15 cellular contexts compared by ENCODE assay signal in genomic region chr21:35015435-35016024, GRCh38. TPM values are rescaled to one million over a fixed set of nuclear protein-coding genes. Genes with fewer than 3 reads are reported as not detected.
DNase-seq lines count a peak whose midpoint lies in the region; ATAC-seq and TF ChIP-seq lines count a peak whose summit lies in the region.
"Had no signal": no experiment of that assay in that cellular context is flagged by ENCODE, and none has a peak within 500 bp of the region (broad histone marks: within the 10 kb centered on the region; RNA-seq: fewer than 3 reads in every experiment).

No MANE protein-coding gene starts in this region.

- no peak overlapping the region for H3K4me3 Mint-ChIP-seq in activated T-cell treated with anti-CD3 and anti-CD28 coated beads, Interleukin-2, amount 50 U/mL, for 24 hours
- H3K4me3 Mint-ChIP-seq in activated naive CD8-positive, alpha-beta T cell treated with anti-CD3 and anti-CD28 coated beads, Interleukin-2, amount 10 ng/mL, durations not matched to agents 7 days and 5 days = no peak overlapping the region

- H3K9me3 ChIP-seq in Loucy (ENCODE audit: insufficient read depth, low read depth, low read length) = no peaks in the 10 kb centered on the region
- H3K9me3 ChIP-seq: esophagus squamous epithelium, spleen had no signal

- no peaks in the 10 kb centered on the region for H3K27me3 Mint-ChIP-seq in activated T-cell treated with anti-CD3 and anti-CD28 coated beads, Interleukin-2, amount 50 U/mL, for 24 hours
- H3K27me3 Mint-ChIP-seq in activated naive CD8-positive, alpha-beta T cell treated with anti-CD3 and anti-CD28 coated beads, Interleukin-2, amount 10 ng/mL, durations not matched to agents 7 days and 5 days = peaks cover 2% of the 10 kb centered on the region

- H3K4me1 ChIP-seq in Loucy (ENCODE audit: insufficient read depth, low read length, poor library complexity, severe bottlenecking) = peaks cover 90% of the 10 kb centered on the region

- no peaks in the 10 kb centered on the region for H3K9me3 Mint-ChIP-seq in activated T-cell treated with anti-CD3 and anti-CD28 coated beads, Interleukin-2, amount 50 U/mL, for 24 hours
- H3K9me3 Mint-ChIP-seq in activated naive CD8-positive, alpha-beta T cell treated with anti-CD3 and anti-CD28 coated beads, Interleukin-2, amount 10 ng/mL, durations not matched to agents 7 days and 5 days = no peaks in the 10 kb centered on the region

- H3K4me2 ChIP-seq in Loucy (ENCODE audit: low read depth, low read length, poor library complexity, severe bottlenecking) = peak overlapping the region; percentile 17
- H3K4me2 ChIP-seq: KMS-11 had no signal

- peak overlapping the region; percentile 5 for H3K27ac Mint-ChIP-seq in activated T-cell treated with anti-CD3 and anti-CD28 coated beads, Interleukin-2, amount 50 U/mL, for 24 hours
- H3K27ac Mint-ChIP-seq in activated naive CD8-positive, alpha-beta T cell treated with anti-CD3 and anti-CD28 coated beads, Interleukin-2, amount 10 ng/mL, durations not matched to agents 7 days and 5 days = no peak overlapping the region

- peak overlapping the region; percentile 29 for H3K9ac ChIP-seq in Loucy (ENCODE audit: low read depth, low read length, poor library complexity, severe bottlenecking)
- H3K9ac ChIP-seq: KMS-11 had no signal

- H3F3A ChIP-seq in Loucy (ENCODE audit: low read depth) = peaks cover 23% of the 10 kb centered on the region

- peaks cover 28% of the 10 kb centered on the region for H4K20me1 ChIP-seq in Loucy (ENCODE audit: insufficient read depth, low read length, poor library complexity, severe bottlenecking)

- H3K4me3 ChIP-seq in Loucy (ENCODE audit: low read length, poor library complexity, severe bottlenecking) = no peak overlapping the region
- H3K4me3 ChIP-seq: cardiac muscle cell, esophagus squamous epithelium, lung, spleen had no signal

- no peaks in the 10 kb centered on the region for H3K27me3 ChIP-seq in Loucy (ENCODE audit: insufficient read depth, low read length, poor library complexity, severe bottlenecking)
- H3K27me3 ChIP-seq: spleen had no signal

- H3K36me3 ChIP-seq in Loucy (ENCODE audit: insufficient read depth, low read length) = peaks cover 55% of the 10 kb centered on the region; the same call in 1 of the 2 replicates
- H3K36me3 ChIP-seq: cardiac muscle cell, esophagus squamous epithelium had no signal

- H3K4me1 Mint-ChIP-seq in activated T-cell treated with anti-CD3 and anti-CD28 coated beads, Interleukin-2, amount 50 U/mL, for 24 hours (ENCODE audit: low read depth) = peaks cover 93% of the 10 kb centered on the region
- H3K4me1 Mint-ChIP-seq in activated naive CD8-positive, alpha-beta T cell treated with anti-CD3 and anti-CD28 coated beads, Interleukin-2, amount 10 ng/mL, durations not matched to agents 7 days and 5 days = peaks cover 32% of the 10 kb centered on the region

- peaks cover 25% of the 10 kb centered on the region for H3K36me3 Mint-ChIP-seq in activated T-cell treated with anti-CD3 and anti-CD28 coated beads, Interleukin-2, amount 50 U/mL, for 24 hours (ENCODE audit: low read depth)
- no peaks in the 10 kb centered on the region for H3K36me3 Mint-ChIP-seq in activated naive CD8-positive, alpha-beta T cell treated with anti-CD3 and anti-CD28 coated beads, Interleukin-2, amount 10 ng/mL, durations not matched to agents 7 days and 5 days

- no peak for TF ChIP-seq CTCF in Loucy (conservative IDR thresholded peaks at IDR 0.05; ENCODE audit: low read length)

- POLR2A ChIA-PET in activated naive CD8-positive, alpha-beta T cell treated with anti-CD3 and anti-CD28 coated beads, Interleukin-2, amount 10 ng/mL, durations not matched to agents 7 days and 5 days (lab: Charles Lee) = no interaction called here

- peak; percentile 33 for ATAC-seq in activated naive CD8-positive, alpha-beta T cell treated with anti-CD3 and anti-CD28 coated beads, Interleukin-2, amount 10 ng/mL, durations not matched to agents 7 days and 5 days (ENCODE audit: low read depth)

- no peak for DNase-seq in activated T-cell treated with anti-CD3 and anti-CD28 coated beads, Interleukin-2, amount 50 U/mL, for 24 hours
- no peak for DNase-seq in activated T-cell treated with anti-CD3 and anti-CD28 coated beads, Interleukin-2, amount 50 U/mL, for 1 hour
- no peak for DNase-seq in activated naive CD8-positive, alpha-beta T cell treated with anti-CD3 and anti-CD28 coated beads, Interleukin-2, amount 10 ng/mL, durations not matched to agents 7 days and 5 days
- DNase-seq in stimulated activated naive CD4-positive, alpha-beta T cell treated with Interleukin-2 at 50 U/mL for 16 hours (lab: John Stamatoyannopoulos, UW) = peak; percentile 22
- DNase-seq in DMS 273 treated with DMSO at 0.1 percent for 48 hours (lab: John Stamatoyannopoulos, UW) (no peak), cortex of kidney (lab: John Stamatoyannopoulos, UW) (no peak)
- DNase-seq: esophagus squamous epithelium, GOT3, NCI-H1417 treated with DMSO at 0.1 percent for 48 hours, NCI-H345, spleen had no signal

- no peak overlapping the region for H2AFZ ChIP-seq in Loucy (ENCODE audit: low read length)

- no peaks in the 10 kb centered on the region for H3K9me2 ChIP-seq in Loucy (replicated peaks; ENCODE audit: low read depth, low read length)

- peaks cover 94% of the 10 kb centered on the region for H3K79me2 ChIP-seq in Loucy (ENCODE audit: insufficient read depth, low read length)

RNA-seq across cellular contexts. Expression of gene RUNX1, which starts 33.6 kb away (rescaled TPM):
- total RNA-seq in activated naive CD8-positive, alpha-beta T cell treated with anti-CD3 and anti-CD28 coated beads, Interleukin-2, amount 10 ng/mL, durations not matched to agents 7 days and 5 days = 10 to 100 TPM; 23.0 to 29.7 TPM
